21 cellular contexts compared by ENCODE assay signal in the genomic region with DNA sequence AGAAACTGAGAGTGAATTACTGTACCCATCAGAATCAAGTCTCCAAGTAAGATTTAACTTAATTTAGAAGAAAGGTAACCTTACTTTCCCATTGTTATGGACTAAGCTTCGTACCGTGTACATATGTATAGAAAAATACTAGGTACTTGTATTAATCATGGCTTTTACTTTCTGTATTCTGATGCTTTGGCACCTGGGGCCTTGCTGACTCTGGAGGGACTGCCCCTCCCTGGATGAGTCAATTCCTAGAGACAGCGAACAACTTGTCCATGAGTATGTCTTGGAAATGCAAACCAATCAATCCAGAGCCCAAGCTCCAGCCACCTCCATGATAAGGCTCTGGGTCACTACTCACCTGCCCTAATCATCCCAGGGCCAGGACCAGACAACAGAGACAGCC. TPM values are rescaled to one million over a fixed set of nuclear protein-coding genes. Genes with fewer than 3 reads are reported as not detected.
A peak's percentile ranks its signal among the peaks of the same experiment; 100 is the strongest.
DNase-seq lines count a peak whose midpoint lies in the region; ATAC-seq and TF ChIP-seq lines count a peak whose summit lies in the region.
"Had no signal": no experiment of that assay in that cellular context is flagged by ENCODE, and none has a peak within 500 bp of the region (broad histone marks: within the 10 kb centered on the region; RNA-seq: fewer than 3 reads in every experiment).

No MANE protein-coding gene starts in this region.

- H3K14ac ChIP-seq in H9 (ENCODE audit: insufficient read depth, low read length): no peak overlapping the region

- H3K4me3 Mint-ChIP-seq in activated T-cell treated with anti-CD3 and anti-CD28 coated beads, Interleukin-2, amount 50 U/mL, for 24 hours: no peak overlapping the region
- no peak overlapping the region for H3K4me3 Mint-ChIP-seq in H9
- H3K4me3 Mint-ChIP-seq: B cell; stimulated activated naive CD8-positive, alpha-beta T cell treated with anti-CD3 and anti-CD28 coated beads, Interleukin-15, Interleukin-2, amounts not matched to agents 100 ng/mL and 50 ng/mL, for 24 hours had no signal

- H3K36me3 Mint-ChIP-seq in activated T-cell treated with anti-CD3 and anti-CD28 coated beads, Interleukin-2, amount 50 U/mL, for 24 hours (ENCODE audit: low read depth): no peaks in the 10 kb centered on the region
- no peaks in the 10 kb centered on the region for H3K36me3 Mint-ChIP-seq in H9 (ENCODE audit: insufficient read depth in 1 of 3, low read depth in 3 of 3)

- H3T11ph ChIP-seq in H9 (ENCODE audit: low read length): no peak overlapping the region

- no peaks in the 10 kb centered on the region; the same call in 1 of the 2 replicates for H3K27me3 ChIP-seq in H9 (ENCODE audit: insufficient read depth, low read length)
- H3K27me3 ChIP-seq: ascending aorta, right atrium auricular region, vagina had no signal

- no peak overlapping the region for H3K4ac ChIP-seq in H9 (ENCODE audit: low read depth, low read length)

- H3K27me3 Mint-ChIP-seq in activated T-cell treated with anti-CD3 and anti-CD28 coated beads, Interleukin-2, amount 50 U/mL, for 24 hours: peaks cover 31% of the 10 kb centered on the region
- peaks cover 53% of the 10 kb centered on the region for H3K27me3 Mint-ChIP-seq in H9 (ENCODE audit: low read depth)

- H2AK5ac ChIP-seq in H9 (ENCODE audit: insufficient read length, low read length): no peak overlapping the region

- no peaks in the 10 kb centered on the region for H3K79me1 ChIP-seq in H9 (ENCODE audit: insufficient read depth, low read depth, low read length, poor library complexity, severe bottlenecking)

- H4K5ac ChIP-seq in H9 (ENCODE audit: insufficient read length, low read depth, low read length): no peak overlapping the region

- POLR2A ChIA-PET in GM10248 (lab: Yijun Ruan, JAX): no interaction called here

- no peak for TF ChIP-seq CTCF in GM10248 (IDR thresholded peaks at IDR 0.05; ENCODE audit: control extremely low read depth, extremely low read depth, low read depth, missing control alignments)
- TF ChIP-seq CTCF in H9 (conservative IDR thresholded peaks at IDR 0.05): no peak

- H2BK5ac ChIP-seq in H9 (ENCODE audit: insufficient read length, low read length): no peak overlapping the region

- H4K8ac ChIP-seq in H9 (replicated peaks; ENCODE audit: insufficient read length, low read depth, low read length): no peak overlapping the region

- H2BK12ac ChIP-seq in H9 (ENCODE audit: insufficient read length, low read depth, low read length): no peak overlapping the region

- H3K9ac ChIP-seq in H9 (ENCODE audit: extremely low read depth, insufficient read length, low read length): no peak overlapping the region

- CTCF ChIA-PET in GM10248 (lab: Yijun Ruan, JAX): interaction anchor here (1.0 to 2.1 kb wide), 7 partner anchors 10 to 153 kb away, joined by 3 to 11 read pairs (median 4); no protein-coding TSS in a partner anchor

- WGBS in H9 (ENCODE audit: extremely low coverage, insufficient read length, low lambda C conversion rate): no CpG with 5 or more reads among the region's 3 CpGs

- H2BK15ac ChIP-seq in H9 (ENCODE audit: low read depth, low read length): no peak overlapping the region

- H3K56ac ChIP-seq in H9 (ENCODE audit: insufficient read length, low read depth, low read length): no peak overlapping the region

- H3K9me3 ChIP-seq in H9 (ENCODE audit: control insufficient read depth, low read depth, low read length): no peaks in the 10 kb centered on the region
- H3K9me3 ChIP-seq: ascending aorta, right atrium auricular region, vagina had no signal

- no peak overlapping the region for H3K18ac ChIP-seq in H9 (ENCODE audit: insufficient read length, low read depth, low read length)

- H3K23ac ChIP-seq in H9 (ENCODE audit: insufficient read length, low read depth, low read length): no peak overlapping the region

- no peaks in the 10 kb centered on the region for H4K20me1 ChIP-seq in H9 (ENCODE audit: control insufficient read depth, insufficient read depth, insufficient read length)

- peak; percentile 39 for DNase-seq in GM10248 (ENCODE audit: extremely low spot score)
- DNase-seq in activated T-cell treated with anti-CD3 and anti-CD28 coated beads, Interleukin-2, amount 50 U/mL, for 24 hours: no peak
- DNase-seq in stimulated activated CD4-positive, alpha-beta T cell treated with anti-CD3 and anti-CD28 coated beads, Interleukin-12 subunit alpha, Interleukin-12 subunit beta, amount 100 ng/mL, for 4 hours: peak; percentile 6
- DNase-seq in H9: no peak
- DNase-seq: HCEC 1CT, KBM-7, kidney, NCI-H1105, NCI-H524 treated with DMSO at 0.1 percent for 48 hours, SW 1271, WERI-Rb-1 had no signal

- H2BK120ac ChIP-seq in H9 (ENCODE audit: low read depth, low read length, poor library complexity, severe bottlenecking): no peak overlapping the region

- peaks cover 39% of the 10 kb centered on the region for H3K4me1 Mint-ChIP-seq in activated T-cell treated with anti-CD3 and anti-CD28 coated beads, Interleukin-2, amount 50 U/mL, for 24 hours (ENCODE audit: low read depth)
- H3K4me1 Mint-ChIP-seq in H9: peaks cover 31 to 33% of the 10 kb centered on the region in 2 experiments

- no peak overlapping the region for H2AFZ ChIP-seq in H9 (ENCODE audit: low read length)

- H4K91ac ChIP-seq in H9 (ENCODE audit: insufficient read length, low read depth, low read length): no peak overlapping the region

- ATAC-seq in GM19395 (IDR thresholded peaks at IDR 0.05; ENCODE audit: unreplicated experiment): peak; percentile 65
- ATAC-seq in GM19467 (IDR thresholded peaks at IDR 0.05; ENCODE audit: unreplicated experiment): no peak
- ATAC-seq in HG02588 (IDR thresholded peaks at IDR 0.05; ENCODE audit: unreplicated experiment): no peak
- no peak for ATAC-seq in GM21526 (IDR thresholded peaks at IDR 0.05; ENCODE audit: low FRiP score, unreplicated experiment)
- ATAC-seq: Panc1 had no signal

- no peaks in the 10 kb centered on the region for H3K9me3 Mint-ChIP-seq in activated T-cell treated with anti-CD3 and anti-CD28 coated beads, Interleukin-2, amount 50 U/mL, for 24 hours
- H3K9me3 Mint-ChIP-seq in H9: no peaks in the 10 kb centered on the region
- H3K9me3 Mint-ChIP-seq: stimulated activated naive CD8-positive, alpha-beta T cell treated with anti-CD3 and anti-CD28 coated beads, Interleukin-15, Interleukin-2, amounts not matched to agents 100 ng/mL and 50 ng/mL, for 24 hours had no signal

- H3K27ac ChIP-seq in H9 (ENCODE audit: insufficient read length, low read depth, low read length): no peak overlapping the region
- H3K27ac ChIP-seq: ascending aorta, WERI-Rb-1 had no signal

- H3K27ac Mint-ChIP-seq in activated T-cell treated with anti-CD3 and anti-CD28 coated beads, Interleukin-2, amount 50 U/mL, for 24 hours: peak overlapping the region; percentile 79
- 0 out of 7 replicates have a peak overlapping the region, but pooled peaks of 1 of the 3 experiments have one; percentile 57 for H3K27ac Mint-ChIP-seq in H9
- H3K27ac Mint-ChIP-seq: B cell; stimulated activated naive CD8-positive, alpha-beta T cell treated with anti-CD3 and anti-CD28 coated beads, Interleukin-15, Interleukin-2, amounts not matched to agents 100 ng/mL and 50 ng/mL, for 24 hours had no signal

- H3K4me1 ChIP-seq in H9 (ENCODE audit: insufficient read depth, low read length): peaks cover 4% of the 10 kb centered on the region; the same call in 1 of the 2 replicates

- H2BK20ac ChIP-seq in H9 (ENCODE audit: low read depth, low read length, poor library complexity, severe bottlenecking): no peak overlapping the region

- no peak overlapping the region for H3K4me2 ChIP-seq in H9 (ENCODE audit: insufficient read depth, insufficient read length, low read length)

- H3K79me2 ChIP-seq in H9 (ENCODE audit: insufficient read depth, low read length): no peaks in the 10 kb centered on the region

- H3K23me2 ChIP-seq in H9 (ENCODE audit: insufficient read length, low read depth, low read length, poor library complexity, severe bottlenecking): peaks cover 9% of the 10 kb centered on the region

RNA-seq across cellular contexts. Expression of a gene that starts 50.0 kb away (rescaled TPM):
- total RNA-seq in H9 (2021): not detected in 2 replicates

Comparison
In these comparisons a context has a peak if more than half of its experiments do, and no peak if none do; other contexts are left out.
1. DNase-seq: peak in GM10248 (single experiment) and stimulated activated CD4-positive, alpha-beta T cell treated with anti-CD3 and anti-CD28 coated beads, Interleukin-12 subunit alpha, Interleukin-12 subunit beta, amount 100 ng/mL, for 4 hours (single experiment); none in activated T-cell treated with anti-CD3 and anti-CD28 coated beads, Interleukin-2, amount 50 U/mL, for 24 hours (single experiment) and H9 (single experiment).